In genomic region chr4:186775867-186776266, GRCh38 we compare ENCODE assay signal across 24 cellular contexts. TPM values are rescaled to one million over a fixed set of nuclear protein-coding genes. Genes with fewer than 3 reads are reported as not detected.
A peak's percentile ranks its signal among the peaks of the same experiment; 100 is the strongest.
DNase-seq lines count a peak whose midpoint lies in the region; ATAC-seq, FAIRE-seq and TF ChIP-seq lines count a peak whose summit lies in the region.
"Had no signal": no experiment of that assay in that cellular context is flagged by ENCODE, and none has a peak within 500 bp of the region (broad histone marks: within the 10 kb centered on the region; RNA-seq: fewer than 3 reads in every experiment).

No MANE protein-coding gene starts in this region.

- no TSS peak for BruUV-seq in IMR-90 (replicated peaks; lab: Mats Ljungman, UMichigan)

- H2AK9ac ChIP-seq in IMR-90 (replicated peaks; ENCODE audit: low read depth, low read length, poor library complexity): no peak overlapping the region

- in situ Hi-C loops in IMR-90 (cut with MboI; ENCODE audit: low sequenced_read_pairs): no loop called here

- ATAC-seq in IMR-90 (ENCODE audit: low read depth) (peak; percentile 54), HG02970 (IDR thresholded peaks at IDR 0.05; ENCODE audit: low FRiP score, unreplicated experiment) (no peak)
- ATAC-seq: A549; CD8-positive, alpha-beta T cell; HepG2; K562 had no signal

- H3K27me3 ChIP-seq in IMR-90 (ENCODE audit: control insufficient read depth, insufficient read depth, low read length): no peaks in the 10 kb centered on the region
- H3K27me3 ChIP-seq in bronchial epithelial cell (ENCODE audit: control insufficient read depth, insufficient read depth, low read length): no peaks in the 10 kb centered on the region
- H3K27me3 ChIP-seq in spleen (replicated peaks in 1 of 7): no peaks in the 10 kb centered on the region

- H3K18ac ChIP-seq in IMR-90 (ENCODE audit: low read depth, low read length): peak overlapping the region; percentile 34; the same call in 1 of the 2 replicates

- H3K27ac ChIP-seq in IMR-90 (ENCODE audit: insufficient read depth, low read length): no peak overlapping the region
- no peak overlapping the region for H3K27ac ChIP-seq in spleen
- H3K27ac ChIP-seq: C4-2B had no signal

- dilution Hi-C loops in IMR-90 (cut with HindIII; ENCODE audit: low sequenced_read_pairs, unreplicated experiment): no loop called here

- CTCF ChIA-PET in IMR-90 (lab: Yijun Ruan, JAX): no interaction called here

- H2BK20ac ChIP-seq in IMR-90 (ENCODE audit: low read depth, low read length): 0 out of 2 replicates have a peak overlapping the region, but pooled peaks have one; percentile 38

- FAIRE-seq in bronchial epithelial cell (lab: Jason Lieb, UNC): no peak
- FAIRE-seq: A549, GM12891, H54, HepG2, K562, RCC 7860 had no signal

- no peak overlapping the region for H3K9ac ChIP-seq in IMR-90 (ENCODE audit: low read depth, low read length)

- WGBS in IMR-90 (ENCODE audit: extremely low coverage in 2 of 2, insufficient read length in 1 of 2), 2 experiments: no CpG with 5 or more reads among the region's 2 CpGs
- WGBS in spleen, 5 donors: 51 to 77% (median 59%) methylated on average over 2 of the region's 2 CpGs

- peak; percentile 44 for DNase-seq in IMR-90
- peak; percentile 27 for DNase-seq in bronchial epithelial cell (ENCODE audit: low read depth)
- DNase-seq in kidney glomerular epithelial cell (lab: John Stamatoyannopoulos, UW): peak; percentile 76
- DNase-seq in spleen: no peak
- DNase-seq in NCI-H2107 (lab: John Stamatoyannopoulos, UW): no peak
- DNase-seq in GM19240 (ENCODE audit: insufficient read length, low spot score): no peak
- DNase-seq: CD8-positive, alpha-beta T cell; DMS 273 treated with DMSO at 0.1 percent for 48 hours; DMS79; GF-D8; MV-4-11; NCI-H1105; NCI-H1436 treated with DMSO at 0.1 percent for 48 hours; NCI-H187 treated with DMSO at 0.1 percent for 48 hours; NCI-H524; NCI-H774 had no signal

- peak overlapping the region; percentile 65; the same call in 1 of the 2 replicates for H4K91ac ChIP-seq in IMR-90 (ENCODE audit: insufficient read depth, low read depth, low read length)

- intact Hi-C loops in IMR-90 (cut with micrococcal nuclease) (no loop called here), spleen (cut with DNase I; ENCODE audit: low total_unique reads) (no loop called here)

- TF ChIP-seq POLR2A in IMR-90 (IDR thresholded peaks at IDR 0.05; ENCODE audit: low read depth, low read length) (no peak), spleen (IDR thresholded peaks at IDR 0.05) (no peak)

- peak overlapping the region; percentile 8; the same call in 1 of the 2 replicates for H4K5ac ChIP-seq in IMR-90 (ENCODE audit: low read depth, low read length)

- H3K4me1 ChIP-seq in IMR-90 (ENCODE audit: control insufficient read depth, insufficient read depth, low read length): peaks cover 14% of the 10 kb centered on the region
- H3K4me1 ChIP-seq in spleen: no peaks in the 10 kb centered on the region

- H2BK120ac ChIP-seq in IMR-90 (ENCODE audit: low read depth, low read length): peak overlapping the region; percentile 39; the same call in 1 of the 2 replicates

- peaks cover 10% of the 10 kb centered on the region for H3K9me1 ChIP-seq in IMR-90 (ENCODE audit: insufficient read depth, low read length)

- POLR2A ChIA-PET in IMR-90 (lab: Charles Lee; ENCODE audit: unreplicated experiment): no interaction called here

- H4K8ac ChIP-seq in IMR-90 (ENCODE audit: low read depth in 2 of 2, low read length in 2 of 2): peak overlapping the region in 1 of 2 experiments; percentile 24; a peak in 1 of 4 replicates

- no peak overlapping the region for H3K56ac ChIP-seq in IMR-90 (ENCODE audit: extremely low read depth, insufficient read depth, low read length)

- 0 out of 2 replicates have a peak overlapping the region, but pooled peaks have one; percentile 10 for H3K14ac ChIP-seq in IMR-90 (replicated peaks; ENCODE audit: low read depth, low read length)

- no peaks in the 10 kb centered on the region for H3K9me3 ChIP-seq in IMR-90 (ENCODE audit: control insufficient read depth, insufficient read depth, low read length)
- peaks cover 0 to 10% (median 0%) of the 10 kb centered on the region in 8 donors for H3K9me3 ChIP-seq in spleen
- H3K9me3 ChIP-seq: A549 had no signal

- TF ChIP-seq RAD21 in IMR-90 (IDR thresholded peaks at IDR 0.05; ENCODE audit: low read length): no peak

- H2BK5ac ChIP-seq in IMR-90 (ENCODE audit: low read depth, low read length, poor library complexity, severe bottlenecking): peak overlapping the region; percentile 42

- no peak for TF ChIP-seq CTCF in IMR-90 (conservative IDR thresholded peaks at IDR 0.05; ENCODE audit: low read depth, low read length)
- TF ChIP-seq CTCF in bronchial epithelial cell (IDR thresholded peaks at IDR 0.05; ENCODE audit: insufficient read depth, low read length, severe bottlenecking): no peak
- no peak for TF ChIP-seq CTCF in spleen (IDR thresholded peaks at IDR 0.05 in 8 of 11, conservative IDR thresholded peaks at IDR 0.05 in 3 of 11)

- H3K23ac ChIP-seq in IMR-90 (ENCODE audit: low read depth, low read length): no peak overlapping the region

- no peak overlapping the region for H3K4me2 ChIP-seq in IMR-90 (ENCODE audit: low read depth, low read length)
- H3K4me2 ChIP-seq: A549 had no signal

- H3K79me1 ChIP-seq in IMR-90 (ENCODE audit: low read depth in 1 of 2, low read length in 2 of 2): no peaks in the 10 kb centered on the region

- H3K36me3 ChIP-seq in IMR-90 (ENCODE audit: control insufficient read depth, insufficient read depth, low read length) (no peaks in the 10 kb centered on the region), bronchial epithelial cell (ENCODE audit: control insufficient read depth, insufficient read depth, low read length) (no peaks in the 10 kb centered on the region), spleen (no peaks in the 10 kb centered on the region)

- H3K4ac ChIP-seq in IMR-90 (ENCODE audit: low read depth, low read length): peak overlapping the region; percentile 37; the same call in 1 of the 2 replicates

- H2AK5ac ChIP-seq in IMR-90 (ENCODE audit: low read depth, low read length): no peak overlapping the region

- no peak overlapping the region for H3K4me3 ChIP-seq in IMR-90 (ENCODE audit: insufficient read depth, low read depth, low read length)
- no peak overlapping the region for H3K4me3 ChIP-seq in bronchial epithelial cell (ENCODE audit: low read depth, low read length)
- H3K4me3 ChIP-seq in spleen: no peak overlapping the region
- H3K4me3 ChIP-seq: A549, K562 had no signal

- no peak overlapping the region for H2AFZ ChIP-seq in IMR-90 (replicated peaks; ENCODE audit: low read length, poor library complexity)

- H4K20me1 ChIP-seq in IMR-90 (ENCODE audit: insufficient read depth, low read length): no peaks in the 10 kb centered on the region

- peak overlapping the region; percentile 27; the same call in 1 of the 3 replicates for H2BK15ac ChIP-seq in IMR-90 (ENCODE audit: low read depth, low read length)

TF ChIP-seq in IMR-90, 13 proteins besides CTCF, POLR2A, EP300 and RAD21:
- no peak for TF ChIP-seq MAFK (IDR thresholded peaks at IDR 0.05; ENCODE audit: low read depth, low read length)
- no peak for TF ChIP-seq USF2 (IDR thresholded peaks at IDR 0.05; ENCODE audit: low read depth, low read length)
- no peak for TF ChIP-seq BHLHE40 (IDR thresholded peaks at IDR 0.05; ENCODE audit: low read depth, low read length)
- TF ChIP-seq MXI1 (IDR thresholded peaks at IDR 0.05; ENCODE audit: borderline replicate concordance, low read depth, low read length): no peak
- TF ChIP-seq SMC3 (IDR thresholded peaks at IDR 0.05; ENCODE audit: low read depth, low read length): no peak
- TF ChIP-seq NFE2L2 (IDR thresholded peaks at IDR 0.05; ENCODE audit: low read depth, low read length): no peak
- no peak for TF ChIP-seq MAZ (IDR thresholded peaks at IDR 0.05; ENCODE audit: borderline replicate concordance, low read depth, low read length)
- TF ChIP-seq CHD1 (IDR thresholded peaks at IDR 0.05; ENCODE audit: low read depth, low read length): no peak
- TF ChIP-seq CEBPB (IDR thresholded peaks at IDR 0.05; ENCODE audit: low read depth, low read length): no peak
TF ChIP-seq in IMR-90: peak in this region for 0.

RNA-seq across cellular contexts. Expression of gene FAT1, which starts 52.2 kb away (rescaled TPM):
- total RNA-seq in IMR-90 (2012; rRNA removed) (464 and 519 TPM in 2 replicates), bronchial epithelial cell (237 and 301 TPM in 2 replicates), spleen (10 to 100 TPM in 1 of 7 donors, 1 to 10 TPM in 6; 4.2 to 20.0 (median 6.8) TPM)
- polyA plus RNA-seq in IMR-90 (2012; rRNA removed) (156 and 171 TPM in 2 replicates), spleen (1 to 10 TPM in 2 of 3 donors, under 1 TPM in 1; 0.87 to 1.9 (median 1.7) TPM)
- 126 and 202 TPM in 2 replicates for polyA plus RNA-seq in IMR-90 (2012; cell fraction: cytosol; rRNA removed)
- 206 and 325 TPM in 2 replicates for polyA plus RNA-seq in IMR-90 (2012; cell fraction: nucleus; rRNA removed; ENCODE audit: low replicate concordance)
- total RNA-seq: CD8-positive, alpha-beta T cell had no signal

Comparison
In these comparisons a context has a peak if more than half of its experiments do, and no peak if none do; other contexts are left out.
1. DNase-seq: peak in IMR-90 (single experiment), bronchial epithelial cell (single experiment) and kidney glomerular epithelial cell (single experiment); none in spleen (single experiment), NCI-H2107 (single experiment) and GM19240 (single experiment).
2. RNA of gene FAT1, which starts 52.2 kb away (total RNA-seq): 464 to 519 TPM in IMR-90 and 237 to 301 TPM in bronchial epithelial cell; 4.2 to 20.0 TPM in spleen; every median in the first group is over 10 times any median in the second.